ENCODE assay signal across 13 cellular contexts in genomic region chr19:47012620-47013019, GRCh38. TPM values are rescaled to one million over a fixed set of nuclear protein-coding genes. Genes with fewer than 3 reads are reported as not detected.
DNase-seq lines count a peak whose midpoint lies in the region; ATAC-seq and TF ChIP-seq lines count a peak whose summit lies in the region.
"Had no signal": no experiment of that assay in that cellular context is flagged by ENCODE, and none has a peak within 500 bp of the region (broad histone marks: within the 10 kb centered on the region; RNA-seq: fewer than 3 reads in every experiment).

No MANE protein-coding gene starts in this region.

- peak overlapping the region; percentile 70 for H3K4me3 Mint-ChIP-seq in HFFc6
- H3K4me3 Mint-ChIP-seq in chondrocyte (ENCODE audit: unreplicated experiment) = no peak overlapping the region
- H3K4me3 Mint-ChIP-seq: activated CD4-positive, alpha-beta T cell treated with anti-CD3 and anti-CD28 coated beads, Interleukin-2, amount 10 ng/mL, durations not matched to agents 7 days and 5 days had no signal

- peak overlapping the region; percentile 70 for H3K4me2 ChIP-seq in skeletal muscle satellite cell (ENCODE audit: low read length)

- no peaks in the 10 kb centered on the region; the same call in none of the 2 replicates for H3K27me3 Mint-ChIP-seq in HFFc6 (ENCODE audit: insufficient read depth)
- H3K27me3 Mint-ChIP-seq in chondrocyte (ENCODE audit: low read depth) = no peaks in the 10 kb centered on the region

- no peak for TF ChIP-seq CTCF in HFFc6 (IDR thresholded peaks at IDR 0.05)
- no peak for TF ChIP-seq CTCF in RWPE2 (IDR thresholded peaks at IDR 0.05; ENCODE audit: poor library complexity, severe bottlenecking)
- TF ChIP-seq CTCF in chondrocyte (IDR thresholded peaks at IDR 0.05) = no peak

- no peaks in the 10 kb centered on the region for H3K9me3 Mint-ChIP-seq in HFFc6
- H3K9me3 Mint-ChIP-seq in chondrocyte (ENCODE audit: low read depth) = no peaks in the 10 kb centered on the region
- H3K9me3 Mint-ChIP-seq: activated CD4-positive, alpha-beta T cell treated with anti-CD3 and anti-CD28 coated beads, Interleukin-2, amount 10 ng/mL, durations not matched to agents 7 days and 5 days had no signal

- H3K27me3 ChIP-seq in RWPE2 (ENCODE audit: insufficient read depth, poor library complexity, severe bottlenecking) (no peaks in the 10 kb centered on the region), skeletal muscle satellite cell (ENCODE audit: control insufficient read depth, insufficient read depth, low read length) (no peaks in the 10 kb centered on the region)
- H3K27me3 ChIP-seq: BE2C, pancreas had no signal

- H3K9me3 ChIP-seq in RWPE2 (ENCODE audit: severe bottlenecking) (no peaks in the 10 kb centered on the region), skeletal muscle satellite cell (replicated peaks; ENCODE audit: low read length) (no peaks in the 10 kb centered on the region)
- H3K9me3 ChIP-seq: BE2C, pancreas, thoracic aorta had no signal

- no peak overlapping the region for H3K9ac ChIP-seq in skeletal muscle satellite cell (ENCODE audit: low read depth, low read length)

- ATAC-seq in RWPE2 (ENCODE audit: low read depth) (peak; percentile 18; the same call in 2 of the 3 replicates), HG03442 (IDR thresholded peaks at IDR 0.05; ENCODE audit: unreplicated experiment) (no peak)

- H3K4me3 ChIP-seq in RWPE2 (ENCODE audit: severe bottlenecking) (no peak overlapping the region), skeletal muscle satellite cell (ENCODE audit: low read length) (peak overlapping the region; percentile 44)
- H3K4me3 ChIP-seq: coronary artery, pancreas, skin epidermis, thoracic aorta had no signal

- H3K4me1 ChIP-seq in RWPE2 (ENCODE audit: insufficient read depth, poor library complexity, severe bottlenecking) = no peaks in the 10 kb centered on the region
- H3K4me1 ChIP-seq in skeletal muscle satellite cell (ENCODE audit: control insufficient read depth, insufficient read depth, low read length) = no peaks in the 10 kb centered on the region
- H3K4me1 ChIP-seq: BE2C, pancreas had no signal

- H3K27ac Mint-ChIP-seq in HFFc6 (peak overlapping the region; percentile 62; the same call in 1 of the 2 replicates), chondrocyte (ENCODE audit: unreplicated experiment) (peak overlapping the region; percentile 3)

- H3K27ac ChIP-seq in RWPE2 (ENCODE audit: poor library complexity, severe bottlenecking) = no peak overlapping the region
- H3K27ac ChIP-seq: coronary artery, pancreas, skin epidermis, thoracic aorta had no signal

- H3K36me3 ChIP-seq in RWPE2 (ENCODE audit: low read depth) (no peaks in the 10 kb centered on the region), skeletal muscle satellite cell (ENCODE audit: insufficient read depth, low read length) (no peaks in the 10 kb centered on the region)
- H3K36me3 ChIP-seq: BE2C, pancreas, thoracic aorta had no signal

- no peaks in the 10 kb centered on the region for H3K36me3 Mint-ChIP-seq in HFFc6 (ENCODE audit: low read depth)
- peaks cover 6% of the 10 kb centered on the region for H3K36me3 Mint-ChIP-seq in chondrocyte (ENCODE audit: low read depth)

- peaks cover 12% of the 10 kb centered on the region for H3K4me1 Mint-ChIP-seq in HFFc6 (ENCODE audit: low read depth)
- peaks cover 9% of the 10 kb centered on the region for H3K4me1 Mint-ChIP-seq in chondrocyte (ENCODE audit: low read depth)

- DNase-seq in HFFc6 = no peak
- no peak for DNase-seq in RWPE2 (ENCODE audit: low spot score)
- no peak for DNase-seq in chondrocyte (ENCODE audit: low spot score)
- no peak for DNase-seq in HuH-7 (ENCODE audit: low spot score)
- DNase-seq in HPDE6-E6E7 (ENCODE audit: extremely low spot score) = no peak

RNA-seq across cellular contexts. Expression of gene NPAS1, which starts 7.0 kb away (rescaled TPM):
- total RNA-seq in HFFc6 (2021; fragmentation: NEBNext Ultra II Directional; extraction: Animal tissue kit (Norgen Biotek cat#: 25700)) = 10 to 100 TPM in 1 of 6 experiments, 1 to 10 TPM in 5; 2.2 to 11.5 (median 3.6) TPM
- total RNA-seq in chondrocyte = 1.0 to 1.8 TPM (median 1.7 TPM) in 3 replicates
- 3.7 and 4.3 TPM in 2 replicates for total RNA-seq in skeletal muscle satellite cell (2012; rRNA removed)
- total RNA-seq: activated CD4-positive, alpha-beta T cell treated with anti-CD3 and anti-CD28 coated beads, Interleukin-2, amount 10 ng/mL, durations not matched to agents 7 days and 5 days had no signal

RNA-seq across cellular contexts. Expression of gene TMEM160, which starts 35.8 kb away (rescaled TPM):
- 10 to 100 TPM; 44.2 to 55.1 (median 49.3) TPM for total RNA-seq in HFFc6 (2021; fragmentation: NEBNext Ultra II Directional; extraction: Animal tissue kit (Norgen Biotek cat#: 25700))
- 35.8 to 37.6 TPM (median 37.3 TPM) in 3 replicates for total RNA-seq in chondrocyte
- 23.8 and 28.4 TPM in 2 replicates for total RNA-seq in skeletal muscle satellite cell (2012; rRNA removed)
